18 cellular contexts compared by ENCODE assay signal in the genomic region with DNA sequence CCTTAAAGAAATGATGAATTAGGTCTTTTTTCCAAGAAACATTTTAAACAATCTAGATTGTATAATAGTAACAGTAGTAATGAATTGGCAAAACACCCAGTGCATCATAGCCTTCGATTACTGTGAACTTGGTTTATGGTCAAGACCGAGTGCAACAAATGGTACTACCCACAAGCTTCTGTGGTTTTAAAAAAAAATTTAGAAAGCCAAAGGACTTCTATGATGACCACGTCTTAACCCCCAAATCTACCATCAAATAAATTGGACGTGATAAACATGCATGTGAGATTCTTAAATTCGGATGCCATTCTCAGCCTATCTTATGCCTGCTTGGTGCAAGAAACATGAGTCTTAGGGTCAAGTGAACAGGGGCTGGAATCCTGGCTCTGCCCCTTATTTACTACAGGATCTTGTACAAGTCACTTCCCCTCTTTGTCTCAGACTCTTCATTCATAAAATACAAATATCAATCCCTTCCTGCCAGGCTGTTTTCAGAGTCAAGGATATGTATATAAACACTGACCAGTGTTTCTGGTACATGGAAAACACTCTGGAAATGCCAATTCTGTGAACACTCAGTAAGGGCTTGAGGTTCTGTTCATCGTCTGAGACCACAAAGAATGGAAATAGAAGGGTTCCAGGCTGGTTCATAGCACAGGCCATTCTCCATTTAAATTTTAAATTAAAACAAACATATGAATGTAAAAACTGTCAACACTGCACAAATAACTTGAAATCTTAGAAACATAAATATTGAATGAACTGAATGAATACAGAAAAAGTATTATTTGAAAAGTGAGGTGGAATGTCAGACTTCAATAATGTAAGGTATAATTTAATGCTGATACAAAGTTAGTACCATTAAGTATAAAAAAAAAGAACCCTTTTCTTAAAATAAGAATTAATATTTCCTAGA.
A peak's percentile ranks its signal among the peaks of the same experiment; 100 is the strongest.
DNase-seq lines count a peak whose midpoint lies in the region; ATAC-seq, FAIRE-seq and TF ChIP-seq lines count a peak whose summit lies in the region.
"Had no signal": no experiment of that assay in that cellular context is flagged by ENCODE, and none has a peak within 500 bp of the region (broad histone marks: within the 10 kb centered on the region; RNA-seq: fewer than 3 reads in every experiment).

No MANE protein-coding gene starts in this region.

- H3K27ac ChIP-seq in IMR-90 (ENCODE audit: insufficient read depth, low read length) (no peak overlapping the region), RWPE2 (ENCODE audit: poor library complexity, severe bottlenecking) (peak overlapping the region; percentile 100)
- H3K27ac ChIP-seq: foreskin keratinocyte, stomach, uterus had no signal

- H3K4me2 ChIP-seq in IMR-90 (ENCODE audit: low read depth, low read length), result peak overlapping the region; percentile 63
- H3K4me2 ChIP-seq in skeletal muscle satellite cell (ENCODE audit: low read length), result peak overlapping the region; percentile 12

- no peak overlapping the region for H2AK5ac ChIP-seq in IMR-90 (ENCODE audit: low read depth, low read length)

- FAIRE-seq in D721Med (lab: Jason Lieb, UNC), result no peak

- peak overlapping the region; percentile 54; the same call in 1 of the 2 replicates for H3K4ac ChIP-seq in IMR-90 (ENCODE audit: low read depth, low read length)

- no peaks in the 10 kb centered on the region; the same call in 1 of the 2 replicates for H4K20me1 ChIP-seq in IMR-90 (ENCODE audit: insufficient read depth, low read length)

- no peak for TF ChIP-seq RAD21 in IMR-90 (IDR thresholded peaks at IDR 0.05; ENCODE audit: low read length)

- H4K5ac ChIP-seq in IMR-90 (ENCODE audit: low read depth, low read length), result peak overlapping the region; percentile 56; the same call in 1 of the 2 replicates

- H3K27me3 ChIP-seq in IMR-90 (ENCODE audit: control insufficient read depth, insufficient read depth, low read length), result no peaks in the 10 kb centered on the region
- H3K27me3 ChIP-seq in RWPE2 (ENCODE audit: insufficient read depth, poor library complexity, severe bottlenecking), result no peaks in the 10 kb centered on the region
- no peaks in the 10 kb centered on the region for H3K27me3 ChIP-seq in skeletal muscle satellite cell (ENCODE audit: control insufficient read depth, insufficient read depth, low read length)
- H3K27me3 ChIP-seq: foreskin keratinocyte, stomach, uterus had no signal

- POLR2A ChIA-PET in IMR-90 (lab: Charles Lee; ENCODE audit: unreplicated experiment), result no interaction called here

- CTCF ChIA-PET in IMR-90 (lab: Yijun Ruan, JAX), result interaction anchor here (0.5 to 0.6 kb wide), 2 partner anchors 26 to 33 kb away, joined by 3 read pairs; no protein-coding TSS in a partner anchor

- no peaks in the 10 kb centered on the region for H3K9me3 ChIP-seq in IMR-90 (ENCODE audit: control insufficient read depth, insufficient read depth, low read length)
- H3K9me3 ChIP-seq in RWPE2 (ENCODE audit: severe bottlenecking), result no peaks in the 10 kb centered on the region
- H3K9me3 ChIP-seq in skeletal muscle satellite cell (replicated peaks; ENCODE audit: low read length), result no peaks in the 10 kb centered on the region
- H3K9me3 ChIP-seq: stomach, uterus had no signal

- H2BK15ac ChIP-seq in IMR-90 (ENCODE audit: low read depth, low read length), result no peak overlapping the region; the same call in 2 of the 3 replicates

- dilution Hi-C loops in IMR-90 (cut with HindIII; ENCODE audit: low sequenced_read_pairs, unreplicated experiment), result no loop called here

- H3K23ac ChIP-seq in IMR-90 (ENCODE audit: low read depth, low read length), result peak overlapping the region; percentile 18; the same call in 1 of the 2 replicates

- peak overlapping the region in 1 of 2 experiments; percentile 28; a peak in 2 of 4 replicates for H4K8ac ChIP-seq in IMR-90 (ENCODE audit: low read depth in 2 of 2, low read length in 2 of 2)

- H4K91ac ChIP-seq in IMR-90 (ENCODE audit: insufficient read depth, low read depth, low read length), result no peak overlapping the region

- in situ Hi-C loops in IMR-90 (cut with MboI; ENCODE audit: low sequenced_read_pairs), result no loop called here

- no peak overlapping the region for H3K9ac ChIP-seq in IMR-90 (ENCODE audit: low read depth, low read length)
- no peak overlapping the region for H3K9ac ChIP-seq in skeletal muscle satellite cell (ENCODE audit: low read depth, low read length)

- H3K4me1 ChIP-seq in IMR-90 (ENCODE audit: control insufficient read depth, insufficient read depth, low read length) (peaks cover 10% of the 10 kb centered on the region; the same call in 1 of the 2 replicates), RWPE2 (ENCODE audit: insufficient read depth, poor library complexity, severe bottlenecking) (peaks cover 36% of the 10 kb centered on the region), skeletal muscle satellite cell (ENCODE audit: control insufficient read depth, insufficient read depth, low read length) (peaks cover 49% of the 10 kb centered on the region)
- H3K4me1 ChIP-seq: uterus had no signal

- H3K36me3 ChIP-seq in IMR-90 (ENCODE audit: control insufficient read depth, insufficient read depth, low read length) (no peaks in the 10 kb centered on the region), RWPE2 (ENCODE audit: low read depth) (peaks cover 13% of the 10 kb centered on the region), skeletal muscle satellite cell (ENCODE audit: insufficient read depth, low read length) (no peaks in the 10 kb centered on the region)
- H3K36me3 ChIP-seq: stomach, uterus had no signal

- H2AK9ac ChIP-seq in IMR-90 (replicated peaks; ENCODE audit: low read depth, low read length, poor library complexity), result no peak overlapping the region

- no peak overlapping the region for H2AFZ ChIP-seq in IMR-90 (replicated peaks; ENCODE audit: low read length, poor library complexity)

- BruUV-seq in IMR-90 (replicated peaks; lab: Mats Ljungman, UMichigan), result no TSS peak

- H3K56ac ChIP-seq in IMR-90 (ENCODE audit: extremely low read depth, insufficient read depth, low read length), result no peak overlapping the region; the same call in 1 of the 2 replicates

- H3K9me1 ChIP-seq in IMR-90 (ENCODE audit: insufficient read depth, low read length), result peaks cover 4% of the 10 kb centered on the region

- H3K18ac ChIP-seq in IMR-90 (ENCODE audit: low read depth, low read length), result peak overlapping the region; percentile 62; the same call in 1 of the 2 replicates

- peaks cover 18 to 70% of the 10 kb centered on the region in 2 experiments for H3K79me1 ChIP-seq in IMR-90 (ENCODE audit: low read depth in 1 of 2, low read length in 2 of 2)

- no peak overlapping the region for H2BK120ac ChIP-seq in IMR-90 (ENCODE audit: low read depth, low read length)

- no peak for TF ChIP-seq CTCF in IMR-90 (conservative IDR thresholded peaks at IDR 0.05; ENCODE audit: low read depth, low read length)
- TF ChIP-seq CTCF in RWPE2 (IDR thresholded peaks at IDR 0.05; ENCODE audit: poor library complexity, severe bottlenecking), result no peak
- TF ChIP-seq CTCF in D721Med (IDR thresholded peaks at IDR 0.05; ENCODE audit: insufficient read depth, missing control alignments), result no peak

- ATAC-seq in IMR-90 (ENCODE audit: low read depth) (no peak), RWPE2 (ENCODE audit: low read depth) (no peak)
- ATAC-seq: foreskin keratinocyte, HCT116, sciatic nerve had no signal

- DNase-seq in IMR-90 (no peak), RWPE2 (ENCODE audit: low spot score) (no peak), glomerular endothelial cell (ENCODE audit: extremely low read depth, low read depth, low spot score) (peak; percentile 86), erythroblast (lab: John Stamatoyannopoulos, UW) (no peak), D721Med (ENCODE audit: insufficient read length, low spot score) (no peak)
- no peak for DNase-seq in stimulated activated naive CD4-positive, alpha-beta T cell treated with Interleukin-2 at 50 U/mL for 16 hours (lab: John Stamatoyannopoulos, UW)
- DNase-seq: anterior cingulate cortex; EL; foreskin keratinocyte; midbrain; NCI-H1417 treated with DMSO at 0.1 percent for 48 hours; NCI-H226; stimulated activated CD4-positive, alpha-beta T cell treated with anti-CD3 and anti-CD28 coated beads, Interleukin-2, amount 100 ng/mL, for 24 hours; stomach; uterus had no signal

- H2BK20ac ChIP-seq in IMR-90 (ENCODE audit: low read depth, low read length), result no peak overlapping the region

- H3K14ac ChIP-seq in IMR-90 (replicated peaks; ENCODE audit: low read depth, low read length), result peak overlapping the region; percentile 69; the same call in 1 of the 2 replicates

- H3K4me3 ChIP-seq in IMR-90 (ENCODE audit: insufficient read depth, low read depth, low read length) (no peak overlapping the region), RWPE2 (ENCODE audit: severe bottlenecking) (no peak overlapping the region), skeletal muscle satellite cell (ENCODE audit: low read length) (no peak overlapping the region)
- H3K4me3 ChIP-seq: stomach, uterus had no signal

- WGBS in IMR-90 (ENCODE audit: extremely low coverage in 2 of 2, insufficient read length in 1 of 2), 2 experiments, result no CpG with 5 or more reads among the region's 6 CpGs

- TF ChIP-seq POLR2A in IMR-90 (IDR thresholded peaks at IDR 0.05; ENCODE audit: low read depth, low read length) (no peak), erythroblast (IDR thresholded peaks at IDR 0.05; ENCODE audit: low read length) (no peak)

- intact Hi-C loops in IMR-90 (cut with micrococcal nuclease), result no loop called here

- peak overlapping the region; percentile 52 for H2BK5ac ChIP-seq in IMR-90 (ENCODE audit: low read depth, low read length, poor library complexity, severe bottlenecking)

TF ChIP-seq in IMR-90, 13 proteins besides CTCF, POLR2A, EP300 and RAD21:
- no peak for TF ChIP-seq BHLHE40 (IDR thresholded peaks at IDR 0.05; ENCODE audit: low read depth, low read length)
- TF ChIP-seq USF2 (IDR thresholded peaks at IDR 0.05; ENCODE audit: low read depth, low read length), result no peak
- TF ChIP-seq NFE2L2 (IDR thresholded peaks at IDR 0.05; ENCODE audit: low read depth, low read length), result no peak
- TF ChIP-seq MAFK (IDR thresholded peaks at IDR 0.05; ENCODE audit: low read depth, low read length), result peak; percentile 44
- no peak for TF ChIP-seq RCOR1 (IDR thresholded peaks at IDR 0.05; ENCODE audit: insufficient replicate concordance, low read length)
